In genomic region chr10:5947471-5948207, GRCh38 we compare ENCODE assay signal across 24 cellular contexts. TPM values are rescaled to one million over a fixed set of nuclear protein-coding genes. Genes with fewer than 3 reads are reported as not detected.
"Had no signal": no experiment of that assay in that cellular context is flagged by ENCODE, and none has a peak within 500 bp of the region (broad histone marks: within the 10 kb centered on the region; RNA-seq: fewer than 3 reads in every experiment).

No MANE protein-coding gene starts in this region.

- H3K4me3 ChIP-seq: left lung, smooth muscle cell, thoracic aorta had no signal

- DNase-seq: activated CD4-positive, alpha-beta T cell treated with anti-CD3 and anti-CD28 coated beads for 4 hours; activated CD4-positive, alpha-beta T cell treated with anti-CD3 and anti-CD28 coated beads, Interleukin-2, amount 50 U/mL, for 48 hours; activated CD4-positive, CD25-positive, alpha-beta regulatory T cell; activated CD8-positive, alpha-beta memory T cell treated with anti-CD3 and anti-CD28 coated beads, Interleukin-2, amount 50 U/mL, for 48 hours; activated effector memory CD4-positive, alpha-beta T cell treated with anti-CD3 and anti-CD28 coated beads, Interleukin-2, amount 50 U/mL, for 16 hours; activated naive CD4-positive, alpha-beta T cell treated with anti-CD3 and anti-CD28 coated beads, Interleukin-2, amount 50 U/mL, for 16 hours; activated naive CD8-positive, alpha-beta T cell treated with anti-CD3 and anti-CD28 coated beads, Interleukin-2, amount 50 U/mL, for 24 hours; activated T-cell treated with anti-CD3 and anti-CD28 coated beads, Interleukin-2, amount 50 U/mL, for 48 hours; anterior cingulate cortex; caudate nucleus; effector memory CD4-positive, alpha-beta T cell; foreskin keratinocyte; left lung; midbrain; occipital lobe; stimulated activated CD4-positive, alpha-beta T cell treated with anti-CD3 and anti-CD28 coated beads, Interleukin-15, amount 100 ng/mL, for 24 hours; stimulated activated CD8-positive, alpha-beta memory T cell treated with anti-CD3 and anti-CD28 coated beads, Interleukin-4, amount 100 ng/mL, for 48 hours; stimulated activated naive B cell treated with anti-CD40 and anti-IgM and Interleukin-4, amounts not matched to agents 10 μg/mL and 1 μg/mL and 100 μg/mL, for 72 hours had no signal

- H3K27ac ChIP-seq: foreskin keratinocyte had no signal

- H3K4me3 Mint-ChIP-seq: activated naive CD8-positive, alpha-beta T cell treated with anti-CD3 and anti-CD28 coated beads, Interleukin-2, amount 50 U/mL, for 24 hours; brain; stimulated activated naive B cell treated with anti-CD40 and anti-IgM and Interleukin-4, amounts not matched to agents 10 μg/mL and 1 μg/mL and 100 μg/mL, for 72 hours; T-helper 1 cell treated with Interleukin-12 subunit alpha and Interleukin-12 subunit beta and Interleukin-4 antibody, amounts not matched to agents 30 μg/mL and 1 μg/mL, for 36 hours had no signal

- ATAC-seq: activated naive CD8-positive, alpha-beta T cell treated with anti-CD3 and anti-CD28 coated beads, Interleukin-2, amount 50 U/mL, for 24 hours; foreskin keratinocyte; left lung; sciatic nerve; stimulated activated naive B cell treated with anti-CD40 and anti-IgM and Interleukin-4, amounts not matched to agents 10 μg/mL and 1 μg/mL and 100 μg/mL, for 72 hours had no signal

- H3K36me3 ChIP-seq: thoracic aorta had no signal

- H3K9me3 ChIP-seq: left lung, thoracic aorta had no signal

- H3K27ac Mint-ChIP-seq: activated naive CD8-positive, alpha-beta T cell treated with anti-CD3 and anti-CD28 coated beads, Interleukin-2, amount 50 U/mL, for 24 hours; brain; stimulated activated naive B cell treated with anti-CD40 and anti-IgM and Interleukin-4, amounts not matched to agents 10 μg/mL and 1 μg/mL and 100 μg/mL, for 72 hours; T-helper 1 cell treated with Interleukin-12 subunit alpha and Interleukin-12 subunit beta and Interleukin-4 antibody, amounts not matched to agents 30 μg/mL and 1 μg/mL, for 36 hours had no signal

- H3K27me3 Mint-ChIP-seq: activated naive CD8-positive, alpha-beta T cell treated with anti-CD3 and anti-CD28 coated beads, Interleukin-2, amount 50 U/mL, for 24 hours; stimulated activated naive B cell treated with anti-CD40 and anti-IgM and Interleukin-4, amounts not matched to agents 10 μg/mL and 1 μg/mL and 100 μg/mL, for 72 hours had no signal

- H3K27me3 ChIP-seq: foreskin keratinocyte, left lung had no signal

- H3K36me3 Mint-ChIP-seq: brain had no signal

- H3K4me2 ChIP-seq: smooth muscle cell had no signal

- H3K9me3 Mint-ChIP-seq: activated naive CD8-positive, alpha-beta T cell treated with anti-CD3 and anti-CD28 coated beads, Interleukin-2, amount 50 U/mL, for 24 hours; stimulated activated naive B cell treated with anti-CD40 and anti-IgM and Interleukin-4, amounts not matched to agents 10 μg/mL and 1 μg/mL and 100 μg/mL, for 72 hours; T-helper 1 cell treated with Interleukin-12 subunit alpha and Interleukin-12 subunit beta and Interleukin-4 antibody, amounts not matched to agents 30 μg/mL and 1 μg/mL, for 36 hours had no signal

RNA-seq across cellular contexts. Expression of gene IL15RA, which starts 29.7 kb away (rescaled TPM):
- total RNA-seq: occipital lobe had no signal
- polyA plus RNA-seq: neural cell had no signal
